31 cellular contexts compared by ENCODE assay signal in the genomic region with DNA sequence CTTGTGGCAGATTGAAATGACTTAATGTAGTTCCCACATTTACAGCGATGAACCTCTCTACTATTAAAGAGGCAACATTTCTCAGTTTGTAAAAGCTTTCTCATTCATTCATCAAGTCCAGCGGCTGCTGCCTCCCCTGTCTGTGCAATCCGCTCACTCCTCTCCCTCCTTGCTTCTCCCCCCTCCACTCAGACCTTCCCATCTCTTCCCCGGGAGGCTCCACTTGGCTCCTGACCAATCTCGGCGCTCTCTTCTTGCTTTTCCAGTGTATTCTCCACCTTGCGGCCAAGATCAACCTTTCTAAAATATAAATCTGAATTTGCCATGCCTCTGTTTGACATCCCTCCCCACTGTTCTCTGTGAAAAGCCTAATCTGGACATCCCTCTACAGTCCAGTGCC.
"Had no signal": no experiment of that assay in that cellular context is flagged by ENCODE, and none has a peak within 500 bp of the region (broad histone marks: within the 10 kb centered on the region; RNA-seq: fewer than 3 reads in every experiment).

No MANE protein-coding gene starts in this region.

- H3K4me1 Mint-ChIP-seq: activated CD4-positive, alpha-beta memory T cell treated with anti-CD3 and anti-CD28 coated beads, Interleukin-2, amount 10 ng/mL, durations not matched to agents 7 days and 5 days; activated CD8-positive, alpha-beta memory T cell treated with anti-CD3 and anti-CD28 coated beads, Interleukin-2, amount 10 ng/mL, durations not matched to agents 7 days and 5 days; activated naive CD4-positive, alpha-beta T cell treated with anti-CD3 and anti-CD28 coated beads, Interleukin-2, amount 50 U/mL, for 24 hours; activated naive CD8-positive, alpha-beta T cell treated with anti-CD3 and anti-CD28 coated beads, Interleukin-2, amount 10 ng/mL, durations not matched to agents 7 days and 5 days; activated T-helper 17 cell treated with anti-CD3 and anti-CD28 coated beads, Interleukin-2, amount 50 U/mL, for 72 hours had no signal

- H3K4me1 ChIP-seq: SJCRH30 had no signal

- H3K9me3 ChIP-seq: ascending aorta, SJCRH30 had no signal

- H3K27ac ChIP-seq: ascending aorta, SJCRH30, SK-N-MC had no signal

- H3K27me3 ChIP-seq: ascending aorta had no signal

- H3K4me3 Mint-ChIP-seq: activated CD4-positive, alpha-beta memory T cell treated with anti-CD3 and anti-CD28 coated beads, Interleukin-2, amount 10 ng/mL, durations not matched to agents 7 days and 5 days; activated CD8-positive, alpha-beta memory T cell treated with anti-CD3 and anti-CD28 coated beads, Interleukin-2, amount 10 ng/mL, durations not matched to agents 7 days and 5 days; activated naive CD4-positive, alpha-beta T cell treated with anti-CD3 and anti-CD28 coated beads, Interleukin-2, amount 50 U/mL, for 24 hours; activated naive CD8-positive, alpha-beta T cell treated with anti-CD3 and anti-CD28 coated beads, Interleukin-2, amount 10 ng/mL, durations not matched to agents 7 days and 5 days; activated T-helper 17 cell treated with anti-CD3 and anti-CD28 coated beads, Interleukin-2, amount 50 U/mL, for 72 hours; brain had no signal

- H3K9me3 Mint-ChIP-seq: activated CD4-positive, alpha-beta memory T cell treated with anti-CD3 and anti-CD28 coated beads, Interleukin-2, amount 10 ng/mL, durations not matched to agents 7 days and 5 days; activated naive CD4-positive, alpha-beta T cell treated with anti-CD3 and anti-CD28 coated beads, Interleukin-2, amount 50 U/mL, for 24 hours; activated naive CD8-positive, alpha-beta T cell treated with anti-CD3 and anti-CD28 coated beads, Interleukin-2, amount 10 ng/mL, durations not matched to agents 7 days and 5 days had no signal

- H3K27ac Mint-ChIP-seq: activated CD4-positive, alpha-beta memory T cell treated with anti-CD3 and anti-CD28 coated beads, Interleukin-2, amount 10 ng/mL, durations not matched to agents 7 days and 5 days; activated CD8-positive, alpha-beta memory T cell treated with anti-CD3 and anti-CD28 coated beads, Interleukin-2, amount 10 ng/mL, durations not matched to agents 7 days and 5 days; activated naive CD4-positive, alpha-beta T cell treated with anti-CD3 and anti-CD28 coated beads, Interleukin-2, amount 50 U/mL, for 24 hours; activated naive CD8-positive, alpha-beta T cell treated with anti-CD3 and anti-CD28 coated beads, Interleukin-2, amount 10 ng/mL, durations not matched to agents 7 days and 5 days; activated T-helper 17 cell treated with anti-CD3 and anti-CD28 coated beads, Interleukin-2, amount 50 U/mL, for 72 hours; brain had no signal

- H3K36me3 Mint-ChIP-seq: activated CD8-positive, alpha-beta memory T cell treated with anti-CD3 and anti-CD28 coated beads, Interleukin-2, amount 10 ng/mL, durations not matched to agents 7 days and 5 days; activated naive CD4-positive, alpha-beta T cell treated with anti-CD3 and anti-CD28 coated beads, Interleukin-2, amount 50 U/mL, for 24 hours; activated naive CD8-positive, alpha-beta T cell treated with anti-CD3 and anti-CD28 coated beads, Interleukin-2, amount 10 ng/mL, durations not matched to agents 7 days and 5 days; brain had no signal

- ATAC-seq: activated CD8-positive, alpha-beta memory T cell treated with anti-CD3 and anti-CD28 coated beads, Interleukin-2, amount 10 ng/mL, durations not matched to agents 7 days and 5 days; activated T-helper 17 cell treated with anti-CD3 and anti-CD28 coated beads, Interleukin-2, amount 50 U/mL, for 72 hours; Panc1 had no signal

- DNase-seq: activated CD4-positive, alpha-beta memory T cell treated with anti-CD3 and anti-CD28 coated beads, Interleukin-2, amount 10 ng/mL, durations not matched to agents 7 days and 5 days; activated CD4-positive, alpha-beta T cell treated with anti-CD3 and anti-CD28 coated beads for 1 hour; activated CD4-positive, alpha-beta T cell treated with anti-CD3 and anti-CD28 coated beads for 48 hours; activated CD4-positive, CD25-positive, alpha-beta regulatory T cell; activated CD8-positive, alpha-beta memory T cell treated with anti-CD3 and anti-CD28 coated beads for 24 hours; activated CD8-positive, alpha-beta memory T cell treated with anti-CD3 and anti-CD28 coated beads, Interleukin-2, amount 10 ng/mL, durations not matched to agents 7 days and 5 days; activated CD8-positive, alpha-beta memory T cell treated with anti-CD3 and anti-CD28 coated beads, Interleukin-2, amount 50 U/mL, for 48 hours; activated effector memory CD4-positive, alpha-beta T cell treated with anti-CD3 and anti-CD28 coated beads, Interleukin-2, amount 50 U/mL, for 16 hours; activated naive CD4-positive, alpha-beta T cell; activated naive CD8-positive, alpha-beta T cell treated with anti-CD3 and anti-CD28 coated beads, Interleukin-2, amount 10 ng/mL, durations not matched to agents 7 days and 5 days; activated T-cell treated with anti-CD3 and anti-CD28 coated beads, Interleukin-2, amount 50 U/mL, for 48 hours; amygdala; caudate nucleus; cerebellar nuclear complex; Karpas-422; NCI-H1105; NCI-H1417 treated with DMSO at 0.1 percent for 48 hours; NCI-H187 treated with DMSO at 0.1 percent for 48 hours; NCI-H2081; NCI-H2171 treated with DMSO at 0.1 percent for 48 hours; NCI-H226; NCI-H524 treated with DMSO at 0.1 percent for 48 hours; SHP77; SJCRH30; T1000 had no signal
